Comparison of ENCODE assay signal across 18 cellular contexts in genomic region chr17:50464736-50465135, GRCh38. TPM values are rescaled to one million over a fixed set of nuclear protein-coding genes. Genes with fewer than 3 reads are reported as not detected.
DNase-seq lines count a peak whose midpoint lies in the region; ATAC-seq, FAIRE-seq and TF ChIP-seq lines count a peak whose summit lies in the region.
"Had no signal": no experiment of that assay in that cellular context is flagged by ENCODE, and none has a peak within 500 bp of the region (broad histone marks: within the 10 kb centered on the region; RNA-seq: fewer than 3 reads in every experiment).

No MANE protein-coding gene starts in this region.

- H3K27me3 ChIP-seq in HepG2 (ENCODE audit: control insufficient read depth in 1 of 2, insufficient read depth in 2 of 2, low read length in 2 of 2) (no peaks in the 10 kb centered on the region), right lobe of liver (no peaks in the 10 kb centered on the region), RWPE2 (ENCODE audit: insufficient read depth, poor library complexity, severe bottlenecking) (no peaks in the 10 kb centered on the region)

- H3K4me1 ChIP-seq in HepG2 (ENCODE audit: insufficient read depth, low read length) (peaks cover 1% of the 10 kb centered on the region), right lobe of liver (peaks cover 0 to 62% (median 21%) of the 10 kb centered on the region in 4 donors), RWPE2 (ENCODE audit: insufficient read depth, poor library complexity, severe bottlenecking) (no peaks in the 10 kb centered on the region)

- POLR2A ChIA-PET in HepG2 (lab: Yijun Ruan, JAX) = no interaction called here

- intact Hi-C loops in HepG2 (cut with micrococcal nuclease; ENCODE audit: unreplicated experiment) (no loop called here), right lobe of liver (cut with DNase I) (no loop called here), posterior vena cava (cut with DNase I) (no loop called here)

- H3K4me2 ChIP-seq in HepG2 (ENCODE audit: low read depth, low read length) = no peak overlapping the region
- H3K4me2 ChIP-seq: BLaER1 had no signal

- no peak overlapping the region for H3K4me3 ChIP-seq in HepG2 (replicated peaks in 1 of 3; ENCODE audit: insufficient read depth in 1 of 3, low read depth in 2 of 3, low read length in 3 of 3)
- no peak overlapping the region for H3K4me3 ChIP-seq in right lobe of liver
- H3K4me3 ChIP-seq in RWPE2 (ENCODE audit: severe bottlenecking) = no peak overlapping the region
- H3K4me3 ChIP-seq: BLaER1, GM12878, GM23248 had no signal

- H3K9ac ChIP-seq in HepG2 (ENCODE audit: insufficient read depth, low read depth, low read length) = no peak overlapping the region
- H3K9ac ChIP-seq: BLaER1, GM23248 had no signal

- no peak for FAIRE-seq in HepG2 (lab: Jason Lieb, UNC)
- FAIRE-seq: GM12878, GM19239 had no signal

- TF ChIP-seq POLR2A in HepG2 (IDR thresholded peaks at IDR 0.05; ENCODE audit: insufficient read depth in 1 of 2, low read depth in 2 of 2, low read length in 2 of 2) (no peak), right lobe of liver (IDR thresholded peaks at IDR 0.05) (no peak)

- H3K9me3 ChIP-seq in HepG2 (ENCODE audit: low read length) (no peaks in the 10 kb centered on the region), right lobe of liver (no peaks in the 10 kb centered on the region), RWPE2 (ENCODE audit: severe bottlenecking) (no peaks in the 10 kb centered on the region)
- H3K9me3 ChIP-seq: BLaER1 had no signal

- no peaks in the 10 kb centered on the region for H3K79me2 ChIP-seq in HepG2 (ENCODE audit: insufficient read depth, low read length)

- H3K36me3 ChIP-seq in HepG2 (replicated peaks in 1 of 2; ENCODE audit: control insufficient read depth in 1 of 2, insufficient read depth in 2 of 2, low read length in 2 of 2) = peaks cover 7 to 18% of the 10 kb centered on the region in 2 experiments; a peak in 4 of 5 replicates
- H3K36me3 ChIP-seq in right lobe of liver = no peaks in the 10 kb centered on the region
- peaks cover 16% of the 10 kb centered on the region for H3K36me3 ChIP-seq in RWPE2 (ENCODE audit: low read depth)

- BruUV-seq in HepG2 (replicated peaks; lab: Mats Ljungman, UMichigan) = TSS peak; percentile 34

- ATAC-seq in HepG2 = no peak
- no peak for ATAC-seq in right lobe of liver
- no peak for ATAC-seq in RWPE2 (ENCODE audit: low read depth)
- no peak for ATAC-seq in GM19035 (IDR thresholded peaks at IDR 0.05; ENCODE audit: unreplicated experiment)
- ATAC-seq in GM19455 (IDR thresholded peaks at IDR 0.05; ENCODE audit: unreplicated experiment) = no peak
- ATAC-seq: GM12878 had no signal

- no peak for TF ChIP-seq CTCF in HepG2 (CRISPR knock-in tag; IDR thresholded peaks at IDR 0.05)
- no peak for TF ChIP-seq CTCF in right lobe of liver (IDR thresholded peaks at IDR 0.05)
- TF ChIP-seq CTCF in RWPE2 (IDR thresholded peaks at IDR 0.05; ENCODE audit: poor library complexity, severe bottlenecking) = no peak

- DNase-seq in HepG2 (ENCODE audit: low spot score) (no peak), right lobe of liver (no peak), RWPE2 (ENCODE audit: low spot score) (peak; percentile 38), posterior vena cava (ENCODE audit: low spot score) (peak; percentile 64), COLO829 (ENCODE audit: low spot score) (no peak)
- DNase-seq: 8988T; AML-193; CD8-positive, alpha-beta memory T cell; DMS 273 treated with DMSO at 0.1 percent for 48 hours; GM23248; H9 had no signal

- CTCF ChIA-PET in HepG2 (lab: Yijun Ruan, JAX; ENCODE audit: low intra/inter-chr PET ratio, low total read pairs) = no interaction called here

- 91% methylated on average over 4 of the region's 4 CpGs for WGBS in HepG2 (ENCODE audit: low lambda C conversion rate)
- WGBS in right lobe of liver (ENCODE audit: insufficient coverage, low coverage, low lambda C conversion rate, missing lambda C conversion rate) = 50% methylated on average over 2 of the region's 4 CpGs

- H2AFZ ChIP-seq in HepG2 (ENCODE audit: low read length) = no peak overlapping the region
- H2AFZ ChIP-seq: GM23248 had no signal

- TF ChIP-seq EP300 in HepG2 (IDR thresholded peaks at IDR 0.05; ENCODE audit: low read depth in 2 of 2, low read length in 2 of 2) (no peak), HepG2 (CRISPR knock-in tag; IDR thresholded peaks at IDR 0.05; ENCODE audit: borderline replicate concordance) (no peak)

- no peaks in the 10 kb centered on the region for H4K20me1 ChIP-seq in HepG2 (ENCODE audit: insufficient read depth, low read length)
- H4K20me1 ChIP-seq: BLaER1 had no signal

- no peak for TF ChIP-seq RAD21 in HepG2 (CRISPR knock-in tag; IDR thresholded peaks at IDR 0.05)

- no peak overlapping the region for H3K27ac ChIP-seq in HepG2 (ENCODE audit: extremely low read length, insufficient read depth, low read length)
- H3K27ac ChIP-seq in right lobe of liver = no peak overlapping the region
- no peak overlapping the region for H3K27ac ChIP-seq in RWPE2 (ENCODE audit: poor library complexity, severe bottlenecking)
- H3K27ac ChIP-seq: BLaER1, GM23248 had no signal

- in situ Hi-C loops in HepG2 (cut with HindIII; ENCODE audit: extremely low pct_ligation_motif_present, low pct_unique_long_range_greater_than_20kb) = no loop called here

RNA-seq across cellular contexts. Expression of gene CHAD, which starts 3.9 kb away (rescaled TPM):
- not detected in 2 replicates for total RNA-seq in HepG2 (2016; rRNA removed; fragmentation: Illumina TruSeq; extraction: Trizol)
- total RNA-seq in HepG2 (2016; cell fraction: cytosol; rRNA removed; fragmentation: Illumina TruSeq; extraction: Trizol; ENCODE audit: low read depth) = not detected in 2 replicates
- total RNA-seq in HepG2 (2016; cell fraction: insoluble cytoplasmic fraction; rRNA removed; fragmentation: Illumina TruSeq; extraction: Trizol) = 0.09 TPM in 1 of 2 replicates, not detected in the other
- not detected in 2 replicates for total RNA-seq in HepG2 (2016; cell fraction: membrane; rRNA removed; fragmentation: Illumina TruSeq; extraction: Trizol)
- not detected in 2 replicates for total RNA-seq in HepG2 (2016; cell fraction: nucleus; rRNA removed; fragmentation: Illumina TruSeq; extraction: Trizol)
- polyA plus RNA-seq in HepG2 (2011; rRNA removed) = 1.4 and 2.2 TPM in 2 replicates
- polyA plus RNA-seq in HepG2 (2011; cell fraction: cytosol; rRNA removed) = 0.56 and 1.1 TPM in 2 replicates
- polyA plus RNA-seq in HepG2 (2011; cell fraction: nucleus; rRNA removed) = 7.9 and 10.0 TPM in 2 replicates
- 4.3 and 5.0 TPM in 2 replicates for polyA plus RNA-seq in HepG2 (2012)
- polyA plus RNA-seq in HepG2 (2016; cell fraction: cytosol; fragmentation: Illumina TruSeq; extraction: Trizol; ENCODE audit: low read depth) = not detected in 2 replicates
- not detected in 2 replicates for polyA plus RNA-seq in HepG2 (2016; cell fraction: insoluble cytoplasmic fraction; fragmentation: Illumina TruSeq; extraction: Trizol; ENCODE audit: low read depth)
- not detected in 2 replicates for polyA plus RNA-seq in HepG2 (2016; cell fraction: membrane; fragmentation: Illumina TruSeq; extraction: Trizol; ENCODE audit: low read depth)
- polyA plus RNA-seq in HepG2 (2016; cell fraction: nucleus; fragmentation: Illumina TruSeq; extraction: Trizol; ENCODE audit: insufficient read depth, low read depth) = 1.1 TPM in 1 of 2 replicates, not detected in the other
- polyA minus RNA-seq in HepG2 (2011; rRNA and poly(A)+ RNA removed; ENCODE audit: low replicate concordance) = 0.07 and 1.3 TPM in 2 replicates
- not detected in 2 replicates for polyA minus RNA-seq in HepG2 (2011; cell fraction: cytosol; rRNA and poly(A)+ RNA removed)
- polyA minus RNA-seq in HepG2 (2011; cell fraction: nucleus; rRNA and poly(A)+ RNA removed) = 0.64 and 0.87 TPM in 2 replicates
- total RNA-seq in right lobe of liver = 10 to 100 TPM in 2 of 6 experiments, 1 to 10 TPM in 4; 1.0 to 11.3 (median 3.8) TPM
- total RNA-seq in posterior vena cava = under 1 TPM in 1 of 2 donors, not detected in 1; 0.46 TPM
- total RNA-seq: CD8-positive, alpha-beta memory T cell; Daoy; GM12878; GM23248; HT-29 had no signal
- polyA plus RNA-seq: CD8-positive, alpha-beta memory T cell; GM23248 had no signal

RNA-seq across cellular contexts. Expression of gene RSAD1, which starts 13.9 kb away (rescaled TPM):
- total RNA-seq in HepG2 (2016; rRNA removed; fragmentation: Illumina TruSeq; extraction: Trizol) (16.0 and 22.7 TPM in 2 replicates), right lobe of liver (10 to 100 TPM; 17.9 to 26.6 (median 23.4) TPM), posterior vena cava (10 to 100 TPM; 24.9 to 25.4 TPM)
- 7.3 and 10.0 TPM in 2 replicates for total RNA-seq in HepG2 (2016; cell fraction: cytosol; rRNA removed; fragmentation: Illumina TruSeq; extraction: Trizol; ENCODE audit: low read depth)
- 16.9 and 22.5 TPM in 2 replicates for total RNA-seq in HepG2 (2016; cell fraction: insoluble cytoplasmic fraction; rRNA removed; fragmentation: Illumina TruSeq; extraction: Trizol)
- 13.4 and 14.3 TPM in 2 replicates for total RNA-seq in HepG2 (2016; cell fraction: membrane; rRNA removed; fragmentation: Illumina TruSeq; extraction: Trizol)
- total RNA-seq in HepG2 (2016; cell fraction: nucleus; rRNA removed; fragmentation: Illumina TruSeq; extraction: Trizol) = 30.4 and 33.5 TPM in 2 replicates
- polyA plus RNA-seq in HepG2 (2011; rRNA removed) = 27.7 and 36.1 TPM in 2 replicates
- 18.4 and 20.0 TPM in 2 replicates for polyA plus RNA-seq in HepG2 (2011; cell fraction: cytosol; rRNA removed)
- 105 and 113 TPM in 2 replicates for polyA plus RNA-seq in HepG2 (2011; cell fraction: nucleus; rRNA removed)
- 23.6 and 33.3 TPM in 2 replicates for polyA plus RNA-seq in HepG2 (2012)
- polyA plus RNA-seq in HepG2 (2016; cell fraction: cytosol; fragmentation: Illumina TruSeq; extraction: Trizol; ENCODE audit: low read depth) = 5.4 and 6.8 TPM in 2 replicates
- polyA plus RNA-seq in HepG2 (2016; cell fraction: insoluble cytoplasmic fraction; fragmentation: Illumina TruSeq; extraction: Trizol; ENCODE audit: low read depth) = 26.1 and 30.3 TPM in 2 replicates
- 12.5 and 12.8 TPM in 2 replicates for polyA plus RNA-seq in HepG2 (2016; cell fraction: membrane; fragmentation: Illumina TruSeq; extraction: Trizol; ENCODE audit: low read depth)
- polyA plus RNA-seq in HepG2 (2016; cell fraction: nucleus; fragmentation: Illumina TruSeq; extraction: Trizol; ENCODE audit: insufficient read depth, low read depth) = 76.0 and 77.9 TPM in 2 replicates
- 18.5 and 34.3 TPM in 2 replicates for polyA minus RNA-seq in HepG2 (2011; rRNA and poly(A)+ RNA removed; ENCODE audit: low replicate concordance)
- polyA minus RNA-seq in HepG2 (2011; cell fraction: cytosol; rRNA and poly(A)+ RNA removed) = 8.6 and 9.4 TPM in 2 replicates
- polyA minus RNA-seq in HepG2 (2011; cell fraction: nucleus; rRNA and poly(A)+ RNA removed) = 53.4 and 55.7 TPM in 2 replicates

RNA-seq across cellular contexts. Expression of gene ACSF2, which starts 38.7 kb away (rescaled TPM):
- total RNA-seq in HepG2 (2016; rRNA removed; fragmentation: Illumina TruSeq; extraction: Trizol) (32.0 and 87.3 TPM in 2 replicates), right lobe of liver (10 to 100 TPM; 25.1 to 60.9 (median 36.9) TPM), posterior vena cava (10 to 100 TPM; 13.9 to 14.9 TPM)
- total RNA-seq in HepG2 (2016; cell fraction: cytosol; rRNA removed; fragmentation: Illumina TruSeq; extraction: Trizol; ENCODE audit: low read depth) = 20.7 and 23.9 TPM in 2 replicates
- total RNA-seq in HepG2 (2016; cell fraction: insoluble cytoplasmic fraction; rRNA removed; fragmentation: Illumina TruSeq; extraction: Trizol) = 26.9 and 94.3 TPM in 2 replicates
- 19.8 and 21.0 TPM in 2 replicates for total RNA-seq in HepG2 (2016; cell fraction: membrane; rRNA removed; fragmentation: Illumina TruSeq; extraction: Trizol)
- 90.8 and 95.0 TPM in 2 replicates for total RNA-seq in HepG2 (2016; cell fraction: nucleus; rRNA removed; fragmentation: Illumina TruSeq; extraction: Trizol)
- 109 and 117 TPM in 2 replicates for polyA plus RNA-seq in HepG2 (2011; rRNA removed)
- polyA plus RNA-seq in HepG2 (2011; cell fraction: cytosol; rRNA removed) = 68.6 and 80.4 TPM in 2 replicates
- polyA plus RNA-seq in HepG2 (2011; cell fraction: nucleus; rRNA removed) = 334 and 438 TPM in 2 replicates
- polyA plus RNA-seq in HepG2 (2012) = 79.7 and 97.7 TPM in 2 replicates
- 8.6 and 9.0 TPM in 2 replicates for polyA plus RNA-seq in HepG2 (2016; cell fraction: cytosol; fragmentation: Illumina TruSeq; extraction: Trizol; ENCODE audit: low read depth)
- 26.3 and 30.3 TPM in 2 replicates for polyA plus RNA-seq in HepG2 (2016; cell fraction: insoluble cytoplasmic fraction; fragmentation: Illumina TruSeq; extraction: Trizol; ENCODE audit: low read depth)
- 13.4 and 14.3 TPM in 2 replicates for polyA plus RNA-seq in HepG2 (2016; cell fraction: membrane; fragmentation: Illumina TruSeq; extraction: Trizol; ENCODE audit: low read depth)
- 198 and 222 TPM in 2 replicates for polyA plus RNA-seq in HepG2 (2016; cell fraction: nucleus; fragmentation: Illumina TruSeq; extraction: Trizol; ENCODE audit: insufficient read depth, low read depth)
- 87.1 and 260 TPM in 2 replicates for polyA minus RNA-seq in HepG2 (2011; rRNA and poly(A)+ RNA removed; ENCODE audit: low replicate concordance)
- polyA minus RNA-seq in HepG2 (2011; cell fraction: cytosol; rRNA and poly(A)+ RNA removed) = 32.1 and 36.7 TPM in 2 replicates
- 111 and 114 TPM in 2 replicates for polyA minus RNA-seq in HepG2 (2011; cell fraction: nucleus; rRNA and poly(A)+ RNA removed)

RNA-seq across cellular contexts. Expression of gene MYCBPAP, which starts 43.5 kb away (rescaled TPM):
- total RNA-seq in HepG2 (2016; rRNA removed; fragmentation: Illumina TruSeq; extraction: Trizol) (0.24 and 0.36 TPM in 2 replicates), right lobe of liver (under 1 TPM in 1 of 6 experiments, not detected in 5; 0.51 TPM), posterior vena cava (under 1 TPM; 0.29 to 0.69 TPM)
- not detected in 2 replicates for total RNA-seq in HepG2 (2016; cell fraction: cytosol; rRNA removed; fragmentation: Illumina TruSeq; extraction: Trizol; ENCODE audit: low read depth)
- 0.09 and 0.32 TPM in 2 replicates for total RNA-seq in HepG2 (2016; cell fraction: insoluble cytoplasmic fraction; rRNA removed; fragmentation: Illumina TruSeq; extraction: Trizol)
- total RNA-seq in HepG2 (2016; cell fraction: membrane; rRNA removed; fragmentation: Illumina TruSeq; extraction: Trizol) = 0.41 TPM in 1 of 2 replicates, not detected in the other
- total RNA-seq in HepG2 (2016; cell fraction: nucleus; rRNA removed; fragmentation: Illumina TruSeq; extraction: Trizol) = 0.47 and 1.0 TPM in 2 replicates
- polyA plus RNA-seq in HepG2 (2011; rRNA removed) = 0.18 and 0.22 TPM in 2 replicates
- 0.12 and 0.13 TPM in 2 replicates for polyA plus RNA-seq in HepG2 (2011; cell fraction: cytosol; rRNA removed)
- 0.69 and 1.0 TPM in 2 replicates for polyA plus RNA-seq in HepG2 (2011; cell fraction: nucleus; rRNA removed)
- 0.48 and 0.56 TPM in 2 replicates for polyA plus RNA-seq in HepG2 (2012)
- polyA plus RNA-seq in HepG2 (2016; cell fraction: cytosol; fragmentation: Illumina TruSeq; extraction: Trizol; ENCODE audit: low read depth) = not detected in 2 replicates
- 0.36 and 0.41 TPM in 2 replicates for polyA plus RNA-seq in HepG2 (2016; cell fraction: insoluble cytoplasmic fraction; fragmentation: Illumina TruSeq; extraction: Trizol; ENCODE audit: low read depth)
- 0.07 TPM in 1 of 2 replicates, not detected in the other for polyA plus RNA-seq in HepG2 (2016; cell fraction: membrane; fragmentation: Illumina TruSeq; extraction: Trizol; ENCODE audit: low read depth)
- 0.93 and 1.1 TPM in 2 replicates for polyA plus RNA-seq in HepG2 (2016; cell fraction: nucleus; fragmentation: Illumina TruSeq; extraction: Trizol; ENCODE audit: insufficient read depth, low read depth)
- polyA minus RNA-seq in HepG2 (2011; rRNA and poly(A)+ RNA removed; ENCODE audit: low replicate concordance) = 0.33 TPM in 1 of 2 replicates, not detected in the other
- polyA minus RNA-seq in HepG2 (2011; cell fraction: cytosol; rRNA and poly(A)+ RNA removed) = not detected in 2 replicates
- polyA minus RNA-seq in HepG2 (2011; cell fraction: nucleus; rRNA and poly(A)+ RNA removed) = 0.52 and 0.75 TPM in 2 replicates
- total RNA-seq: HT-29 had no signal
- polyA plus RNA-seq: CD8-positive, alpha-beta memory T cell had no signal

Comparison
In these comparisons a context has a peak if more than half of its experiments do, and no peak if none do; other contexts are left out.
1. DNase-seq: peak in RWPE2 (single experiment) and posterior vena cava (single experiment); none in HepG2 (single experiment), right lobe of liver (0 of 3) and COLO829 (single experiment).